Comparison of ENCODE assay signal across 31 cellular contexts in the genomic region with DNA sequence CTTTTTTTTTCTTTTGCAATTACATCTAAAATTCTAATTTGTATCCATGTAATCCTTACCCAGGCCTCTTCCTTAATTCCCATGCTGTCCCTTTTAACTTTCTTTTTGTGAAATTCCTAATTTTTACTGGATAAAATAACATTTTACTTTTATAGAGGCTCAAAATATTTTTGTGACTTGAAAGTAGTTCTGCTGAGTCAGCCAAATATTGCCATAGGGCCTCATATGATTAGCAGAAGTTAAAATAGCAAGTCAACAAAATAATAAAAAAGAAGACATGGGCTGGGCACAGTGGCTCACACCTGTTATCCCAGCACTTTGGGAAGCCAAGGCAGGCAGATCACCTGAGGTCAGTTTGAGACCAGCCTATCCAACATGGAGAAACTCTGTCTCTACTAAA. TPM values are rescaled to one million over a fixed set of nuclear protein-coding genes. Genes with fewer than 3 reads are reported as not detected.
A peak's percentile ranks its signal among the peaks of the same experiment; 100 is the strongest.
DNase-seq lines count a peak whose midpoint lies in the region; ATAC-seq and TF ChIP-seq lines count a peak whose summit lies in the region.
"Had no signal": no experiment of that assay in that cellular context is flagged by ENCODE, and none has a peak within 500 bp of the region (broad histone marks: within the 10 kb centered on the region; RNA-seq: fewer than 3 reads in every experiment).

No MANE protein-coding gene starts in this region.

- no peak overlapping the region for H3K4ac ChIP-seq in IMR-90 (ENCODE audit: low read depth, low read length)

- H3K4me3 ChIP-seq in IMR-90 (ENCODE audit: insufficient read depth, low read depth, low read length) (no peak overlapping the region), left lung (peak overlapping the region in 1 of 2 donors; percentile 42), suprapubic skin (peak overlapping the region; percentile 29)
- H3K4me3 ChIP-seq: neural progenitor cell, smooth muscle cell, thyroid gland had no signal

- DNase-seq in IMR-90 (no peak), RPMI8226 (peak; percentile 63), left lung (no peak), suprapubic skin (ENCODE audit: low spot score in 2 of 2) (no peak), NCI-H1417 (lab: John Stamatoyannopoulos, UW) (no peak)
- DNase-seq in NK-92 treated with Interleukin-12 subunit alpha and Interleukin-12 subunit beta, amount 100 ng/mL, for 24 hours (lab: John Stamatoyannopoulos, UW), result no peak
- DNase-seq: activated CD4-positive, alpha-beta memory T cell treated with anti-CD3 and anti-CD28 coated beads, Interleukin-2, amount 10 ng/mL, durations not matched to agents 7 days and 5 days; activated CD8-positive, alpha-beta memory T cell treated with anti-CD3 and anti-CD28 coated beads, Interleukin-2, amount 50 U/mL, for 4 hours; activated naive CD4-positive, alpha-beta T cell treated with Interleukin-2 at 50 U/mL for 16 hours; adrenal gland; C1 segment of cervical spinal cord; cerebellar nuclear complex; HCEC 1CT; hypothalamus; left colon; mesenchymal stem cell; NCI-H1417 treated with DMSO at 0.1 percent for 48 hours; NCI-H2081; NCI-H526; PC-3; retina; stimulated activated CD4-positive, alpha-beta T cell treated with anti-CD3 and anti-CD28 coated beads, Interleukin-1b, Interleukin-23, amount 100 ng/mL, for 48 hours; stimulated activated naive CD8-positive, alpha-beta T cell treated with anti-CD3 and anti-CD28 coated beads, Interleukin-15, Interleukin-2, amounts not matched to agents 100 U/mL and 50 U/mL, for 24 hours; thyroid gland had no signal

- dilution Hi-C loops in IMR-90 (cut with HindIII; ENCODE audit: low sequenced_read_pairs, unreplicated experiment), result no loop called here

- H2BK15ac ChIP-seq in IMR-90 (ENCODE audit: low read depth, low read length), result no peak overlapping the region

- H3K27me3 ChIP-seq in IMR-90 (ENCODE audit: control insufficient read depth, insufficient read depth, low read length) (no peaks in the 10 kb centered on the region), left lung (no peaks in the 10 kb centered on the region), suprapubic skin (no peaks in the 10 kb centered on the region)
- H3K27me3 ChIP-seq: adrenal gland, gastroesophageal sphincter, neural progenitor cell, thyroid gland had no signal

- no peak overlapping the region for H2BK120ac ChIP-seq in IMR-90 (ENCODE audit: low read depth, low read length)

- no peak overlapping the region for H2AK9ac ChIP-seq in IMR-90 (replicated peaks; ENCODE audit: low read depth, low read length, poor library complexity)

- H3K18ac ChIP-seq in IMR-90 (ENCODE audit: low read depth, low read length), result no peak overlapping the region

- H4K5ac ChIP-seq in IMR-90 (ENCODE audit: low read depth, low read length), result no peak overlapping the region

- H3K4me2 ChIP-seq in IMR-90 (ENCODE audit: low read depth, low read length), result no peak overlapping the region
- H3K4me2 ChIP-seq: neural progenitor cell, smooth muscle cell had no signal

- no peak overlapping the region for H4K91ac ChIP-seq in IMR-90 (ENCODE audit: insufficient read depth, low read depth, low read length)

- no peak for TF ChIP-seq EP300 in suprapubic skin (IDR thresholded peaks at IDR 0.05)

- H3K36me3 ChIP-seq in IMR-90 (ENCODE audit: control insufficient read depth, insufficient read depth, low read length) (no peaks in the 10 kb centered on the region), left lung (peaks cover 0 to 12% of the 10 kb centered on the region in 2 donors), suprapubic skin (no peaks in the 10 kb centered on the region)
- H3K36me3 ChIP-seq: adrenal gland, neural progenitor cell, thyroid gland had no signal

- CTCF ChIA-PET in IMR-90 (lab: Yijun Ruan, JAX), result no interaction called here

- no TSS peak for BruUV-seq in IMR-90 (replicated peaks; lab: Mats Ljungman, UMichigan)

- H3K9ac ChIP-seq in IMR-90 (ENCODE audit: low read depth, low read length), result no peak overlapping the region
- H3K9ac ChIP-seq: neural progenitor cell, parathyroid adenoma had no signal

- no peak overlapping the region for H4K8ac ChIP-seq in IMR-90 (ENCODE audit: low read depth in 2 of 2, low read length in 2 of 2)

- intact Hi-C loops in IMR-90 (cut with micrococcal nuclease) (no loop called here), left lung (cut with DNase I) (no loop called here)

- no peak overlapping the region for H2AFZ ChIP-seq in IMR-90 (replicated peaks; ENCODE audit: low read length, poor library complexity)
- H2AFZ ChIP-seq: neural progenitor cell, parathyroid adenoma had no signal

- no peak overlapping the region; the same call in 1 of the 2 replicates for H3K56ac ChIP-seq in IMR-90 (ENCODE audit: extremely low read depth, insufficient read depth, low read length)

- no peak overlapping the region for H2AK5ac ChIP-seq in IMR-90 (ENCODE audit: low read depth, low read length)

- no peak overlapping the region for H3K14ac ChIP-seq in IMR-90 (replicated peaks; ENCODE audit: low read depth, low read length)

- no peaks in the 10 kb centered on the region for H4K20me1 ChIP-seq in IMR-90 (ENCODE audit: insufficient read depth, low read length)

- TF ChIP-seq RAD21 in IMR-90 (IDR thresholded peaks at IDR 0.05; ENCODE audit: low read length), result no peak

- H3K23ac ChIP-seq in IMR-90 (ENCODE audit: low read depth, low read length), result no peak overlapping the region

- no peak for TF ChIP-seq POLR2A in IMR-90 (IDR thresholded peaks at IDR 0.05; ENCODE audit: low read depth, low read length)
- TF ChIP-seq POLR2A in suprapubic skin (IDR thresholded peaks at IDR 0.05), result no peak

- peaks cover 2% of the 10 kb centered on the region; the same call in 1 of the 2 replicates for H3K4me1 ChIP-seq in IMR-90 (ENCODE audit: control insufficient read depth, insufficient read depth, low read length)
- H3K4me1 ChIP-seq in left lung, result peaks cover 0 to 65% of the 10 kb centered on the region in 2 donors
- H3K4me1 ChIP-seq in suprapubic skin, result no peaks in the 10 kb centered on the region
- H3K4me1 ChIP-seq: adrenal gland, gastroesophageal sphincter, neural progenitor cell, parathyroid adenoma, thyroid gland had no signal

- TF ChIP-seq CTCF in IMR-90 (conservative IDR thresholded peaks at IDR 0.05; ENCODE audit: low read depth, low read length) (no peak), left lung (IDR thresholded peaks at IDR 0.05) (no peak), suprapubic skin (IDR thresholded peaks at IDR 0.05) (no peak)

- peaks cover 3% of the 10 kb centered on the region for H3K9me1 ChIP-seq in IMR-90 (ENCODE audit: insufficient read depth, low read length)

- no peak overlapping the region for H2BK20ac ChIP-seq in IMR-90 (ENCODE audit: low read depth, low read length)

- no peaks in the 10 kb centered on the region for H3K9me3 ChIP-seq in IMR-90 (ENCODE audit: control insufficient read depth, insufficient read depth, low read length)
- H3K9me3 ChIP-seq in left lung, result no peaks in the 10 kb centered on the region
- H3K9me3 ChIP-seq in suprapubic skin, result no peaks in the 10 kb centered on the region
- H3K9me3 ChIP-seq: adrenal gland, gastroesophageal sphincter, thyroid gland had no signal

- no peak overlapping the region for H2BK5ac ChIP-seq in IMR-90 (ENCODE audit: low read depth, low read length, poor library complexity, severe bottlenecking)

- POLR2A ChIA-PET in IMR-90 (lab: Charles Lee; ENCODE audit: unreplicated experiment), result no interaction called here

- no peaks in the 10 kb centered on the region for H3K79me1 ChIP-seq in IMR-90 (ENCODE audit: low read depth in 1 of 2, low read length in 2 of 2)

- ATAC-seq in IMR-90 (ENCODE audit: low read depth) (no peak), left lung (no peak), GM19328 (IDR thresholded peaks at IDR 0.05; ENCODE audit: unreplicated experiment) (no peak)
- ATAC-seq: activated CD4-positive, CD25-positive, alpha-beta regulatory T cell treated with anti-CD3 and anti-CD28 coated beads, Interleukin-2, amount 50 U/mL, for 24 hours; gastroesophageal sphincter; left colon; PC-3; stimulated activated naive CD8-positive, alpha-beta T cell treated with anti-CD3 and anti-CD28 coated beads, Interleukin-15, Interleukin-2, amounts not matched to agents 100 U/mL and 50 U/mL, for 24 hours had no signal

- in situ Hi-C loops in IMR-90 (cut with MboI; ENCODE audit: low sequenced_read_pairs), result no loop called here

- H3K27ac ChIP-seq in IMR-90 (ENCODE audit: insufficient read depth, low read length) (no peak overlapping the region), left lung (peak overlapping the region; percentile 67 to 90), suprapubic skin (no peak overlapping the region)
- H3K27ac ChIP-seq: neural progenitor cell, parathyroid adenoma, thyroid gland had no signal

TF ChIP-seq in IMR-90, 13 proteins besides CTCF, POLR2A, EP300 and RAD21:
- no peak for TF ChIP-seq RFX5 (IDR thresholded peaks at IDR 0.05; ENCODE audit: low read depth, low read length)
- TF ChIP-seq MAFK (IDR thresholded peaks at IDR 0.05; ENCODE audit: low read depth, low read length), result peak; percentile 98

RNA-seq across cellular contexts. Expression of a gene that starts 2.0 kb away (rescaled TPM):
- total RNA-seq in IMR-90 (2012; rRNA removed), result 0.28 and 0.36 TPM in 2 replicates
- polyA plus RNA-seq in IMR-90 (2012; rRNA removed), result 0.31 and 0.42 TPM in 2 replicates
- 0.29 and 0.34 TPM in 2 replicates for polyA plus RNA-seq in IMR-90 (2012; cell fraction: cytosol; rRNA removed)
- 0.07 and 0.08 TPM in 2 replicates for polyA plus RNA-seq in IMR-90 (2012; cell fraction: nucleus; rRNA removed; ENCODE audit: low replicate concordance)
- 10 to 100 TPM; 19.4 to 66.4 TPM for total RNA-seq in left lung
- 1 to 10 TPM in 3 of 4 donors, under 1 TPM in 1; 0.79 to 2.0 (median 1.3) TPM for total RNA-seq in suprapubic skin
- total RNA-seq: G401, PC-3 had no signal

RNA-seq across cellular contexts. Expression of a gene that starts 17.9 kb away (rescaled TPM):
- total RNA-seq in IMR-90 (2012; rRNA removed) (37.3 and 44.2 TPM in 2 replicates), left lung (10 to 100 TPM; 33.1 to 43.4 TPM), suprapubic skin (10 to 100 TPM; 25.4 to 48.6 (median 31.6) TPM)
- polyA plus RNA-seq in IMR-90 (2012; rRNA removed), result 32.2 and 35.6 TPM in 2 replicates
- polyA plus RNA-seq in IMR-90 (2012; cell fraction: cytosol; rRNA removed), result 14.7 and 15.9 TPM in 2 replicates
- polyA plus RNA-seq in IMR-90 (2012; cell fraction: nucleus; rRNA removed; ENCODE audit: low replicate concordance), result 15.0 and 44.7 TPM in 2 replicates

RNA-seq across cellular contexts. Expression of a gene that starts 31.6 kb away (rescaled TPM):
- total RNA-seq in IMR-90 (2012; rRNA removed) (3.0 and 3.9 TPM in 2 replicates), left lung (10 to 100 TPM; 15.9 to 20.0 TPM), suprapubic skin (10 to 100 TPM; 18.3 to 28.1 (median 25.0) TPM)
- polyA plus RNA-seq in IMR-90 (2012; rRNA removed), result 8.4 and 8.5 TPM in 2 replicates
- polyA plus RNA-seq in IMR-90 (2012; cell fraction: cytosol; rRNA removed), result 2.5 and 5.1 TPM in 2 replicates
- 12.8 and 13.4 TPM in 2 replicates for polyA plus RNA-seq in IMR-90 (2012; cell fraction: nucleus; rRNA removed; ENCODE audit: low replicate concordance)

RNA-seq across cellular contexts. Expression of a gene that starts 59.3 kb away (rescaled TPM):
- total RNA-seq in IMR-90 (2012; rRNA removed) (0.28 TPM in 1 of 2 replicates, not detected in the other), left lung (10 to 100 TPM in 1 of 2 donors, 1 to 10 TPM in 1; 6.5 to 21.1 TPM), suprapubic skin (1 to 10 TPM; 1.1 to 7.2 (median 1.7) TPM)
- polyA plus RNA-seq in IMR-90 (2012; rRNA removed), result 0.29 and 0.44 TPM in 2 replicates
- not detected in 2 replicates for polyA plus RNA-seq in IMR-90 (2012; cell fraction: cytosol; rRNA removed)
- polyA plus RNA-seq in IMR-90 (2012; cell fraction: nucleus; rRNA removed; ENCODE audit: low replicate concordance), result 0.67 and 3.9 TPM in 2 replicates
- total RNA-seq: G401 had no signal

Comparison
In these comparisons a context has a peak if more than half of its experiments do, and no peak if none do; other contexts are left out.
1. H3K27ac ChIP-seq: peak in left lung (2 of 2); none in IMR-90 (single experiment) and suprapubic skin (single experiment).
2. RNA of a gene that starts 2.0 kb away (total RNA-seq): 19.4 to 66.4 TPM in left lung; 0.79 to 2.0 TPM in suprapubic skin and 0.28 to 0.36 TPM in IMR-90; every median in the first group is over 4 times any median in the second.